Comparison of ENCODE assay signal across 8 cellular contexts in the genomic region with DNA sequence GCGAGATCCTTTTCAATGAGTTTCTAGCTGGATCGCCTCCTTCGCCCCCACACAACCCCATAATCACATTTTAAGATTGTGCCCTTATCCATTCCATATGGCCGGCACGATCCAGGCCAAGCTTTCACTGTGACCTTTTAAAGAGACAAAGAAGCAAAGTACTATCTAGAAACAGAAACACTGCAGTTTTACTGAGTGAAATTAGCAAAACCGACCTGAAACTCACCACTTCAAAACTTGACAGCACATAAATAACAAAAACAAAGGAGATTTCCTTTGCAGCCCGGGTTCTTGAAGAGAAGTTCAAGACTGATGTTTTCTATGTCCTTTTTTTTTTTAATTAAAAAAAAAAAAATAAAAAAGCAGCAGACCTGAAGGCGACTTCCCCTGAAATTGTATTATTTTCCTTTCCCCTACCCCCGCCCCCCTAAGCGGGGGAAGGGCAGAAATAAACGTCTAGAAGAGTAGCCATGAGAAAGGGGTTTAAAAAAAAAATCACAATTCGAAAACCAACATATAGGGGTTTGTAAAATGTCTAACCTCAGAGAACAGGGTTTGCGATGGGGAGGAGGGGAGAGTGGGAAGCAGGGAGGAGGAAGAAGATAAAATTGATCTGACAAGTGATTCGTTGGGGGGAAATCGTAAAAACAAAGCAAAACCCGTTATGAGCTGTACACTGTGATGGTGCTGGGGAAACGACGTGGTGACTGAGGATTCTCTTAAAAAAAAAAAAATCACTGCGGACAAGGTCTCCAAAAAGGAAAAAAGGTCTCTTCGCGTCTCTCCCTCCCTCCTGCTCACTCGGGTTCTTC. TPM values are rescaled to one million over a fixed set of nuclear protein-coding genes. Genes with fewer than 3 reads are reported as not detected.
A peak's percentile ranks its signal among the peaks of the same experiment; 100 is the strongest.
DNase-seq lines count a peak whose midpoint lies in the region; ATAC-seq and TF ChIP-seq lines count a peak whose summit lies in the region.

No MANE protein-coding gene starts in this region.

- TF ChIP-seq CTCF in GM23338 (conservative IDR thresholded peaks at IDR 0.05; ENCODE audit: low read depth in 2 of 2): no peak
- no peak for TF ChIP-seq CTCF in activated B cell treated with CpG ODN at 0.5 μM for 24 hours (IDR thresholded peaks at IDR 0.05)
- no peak for TF ChIP-seq CTCF in epithelial cell of esophagus (IDR thresholded peaks at IDR 0.05; ENCODE audit: insufficient read depth, low read depth, low read length, missing control alignments)
- no peak for TF ChIP-seq CTCF in mesothelial cell of epicardium (IDR thresholded peaks at IDR 0.05; ENCODE audit: unreplicated experiment)

- no peak overlapping the region for H3K27ac Mint-ChIP-seq in GM23338
- H3K27ac Mint-ChIP-seq in activated B cell treated with CpG ODN at 0.5 μM for 24 hours: peak overlapping the region; percentile 86
- peak overlapping the region; percentile 95 for H3K27ac Mint-ChIP-seq in mesothelial cell of epicardium

- H3K4me1 Mint-ChIP-seq in GM23338 (peaks cover 35% of the 10 kb centered on the region), activated B cell treated with CpG ODN at 0.5 μM for 24 hours (peaks cover 36% of the 10 kb centered on the region), mesothelial cell of epicardium (peaks cover 54% of the 10 kb centered on the region)

- DNase-seq in NCI-H187 treated with DMSO at 0.1 percent for 48 hours (lab: John Stamatoyannopoulos, UW) (peak; percentile 5), NCI-H187 (lab: John Stamatoyannopoulos, UW) (no peak), GM23338 (ENCODE audit: low spot score) (peak; percentile 72), activated B cell treated with CpG ODN at 0.5 μM for 24 hours (peak; percentile 22), epithelial cell of esophagus (ENCODE audit: low read depth) (peak; percentile 58), mesothelial cell of epicardium (ENCODE audit: low spot score in 2 of 2, unreplicated experiment in 2 of 2) (peak in 1 of 2 experiments; percentile 39), superior temporal gyrus (ENCODE audit: extremely low spot score) (peak; percentile 84)

- no peak overlapping the region for H2AFZ ChIP-seq in GM23338

- intact Hi-C loops in activated B cell treated with CpG ODN at 0.5 μM for 24 hours (cut with micrococcal nuclease): loop anchor here (5.0 to 10.0 kb wide), 4 partner anchors 199 to 1521 kb away; partner anchors contain the start of genes RAB5A and TBC1D5

- no peak overlapping the region for H3K27ac ChIP-seq in GM23338 (ENCODE audit: low read depth)
- peak overlapping the region; percentile 75 for H3K27ac ChIP-seq in KOPT-K1 (ENCODE audit: low read depth, low read length, poor library complexity, severe bottlenecking)

- H4K20me1 ChIP-seq in GM23338 (replicated peaks; ENCODE audit: insufficient read depth): no peaks in the 10 kb centered on the region; the same call in 1 of the 2 replicates

- H3K36me3 Mint-ChIP-seq in GM23338 (ENCODE audit: low read depth) (0 out of 3 replicates have a peak, but pooled peaks cover 3% of the 10 kb centered on the region), activated B cell treated with CpG ODN at 0.5 μM for 24 hours (ENCODE audit: low read depth) (peaks cover 18% of the 10 kb centered on the region), mesothelial cell of epicardium (peaks cover 12% of the 10 kb centered on the region)

- ATAC-seq in GM23338 (peak; percentile 7; the same call in 1 of the 3 replicates), activated B cell treated with CpG ODN at 0.5 μM for 24 hours (ENCODE audit: low read depth) (peak; percentile 16)

- H3K9me3 Mint-ChIP-seq in GM23338 (no peaks in the 10 kb centered on the region), activated B cell treated with CpG ODN at 0.5 μM for 24 hours (no peaks in the 10 kb centered on the region), mesothelial cell of epicardium (peaks cover 4% of the 10 kb centered on the region)

- H3K27me3 Mint-ChIP-seq in GM23338 (ENCODE audit: insufficient read depth, low read depth, poor library complexity) (peaks cover 4% of the 10 kb centered on the region), activated B cell treated with CpG ODN at 0.5 μM for 24 hours (no peaks in the 10 kb centered on the region), mesothelial cell of epicardium (ENCODE audit: low read depth) (no peaks in the 10 kb centered on the region)

- H3K27me3 ChIP-seq in GM23338 (ENCODE audit: insufficient read depth): peaks cover 16% of the 10 kb centered on the region

- H3K4me3 Mint-ChIP-seq in GM23338 (peak overlapping the region; percentile 96), activated B cell treated with CpG ODN at 0.5 μM for 24 hours (peak overlapping the region; percentile 91), mesothelial cell of epicardium (peak overlapping the region; percentile 85)

- peak overlapping the region; percentile 97 for H3K4me2 ChIP-seq in GM23338

- H3K4me1 ChIP-seq in GM23338 (ENCODE audit: insufficient read depth): peaks cover 35% of the 10 kb centered on the region

- POLR2A ChIA-PET in activated B cell treated with CpG ODN at 0.5 μM for 24 hours (lab: Charles Lee): interaction anchor here (0.7 to 1.4 kb wide), 9 partner anchors 10 to 89 kb away, joined by 3 to 6 read pairs (median 4); no protein-coding TSS in a partner anchor

- H3K4me3 ChIP-seq in GM23338: peak overlapping the region; percentile 81
- H3K4me3 ChIP-seq in epithelial cell of esophagus (ENCODE audit: low read length): peak overlapping the region; percentile 78

- H3K79me2 ChIP-seq in GM23338 (replicated peaks; ENCODE audit: insufficient read depth): peaks cover 33% of the 10 kb centered on the region

- H3K9me3 ChIP-seq in KOPT-K1 (ENCODE audit: insufficient read depth, low read length, poor library complexity, severe bottlenecking): no peaks in the 10 kb centered on the region

- CTCF ChIA-PET in activated B cell treated with CpG ODN at 0.5 μM for 24 hours (lab: Charles Lee): interaction anchor here (0.9 to 1.1 kb wide), 2 partner anchors 21 to 335 kb away, joined by 3 to 4 read pairs; no protein-coding TSS in a partner anchor

- no peaks in the 10 kb centered on the region for H3F3A ChIP-seq in GM23338 (replicated peaks; ENCODE audit: low read depth)

- no peaks in the 10 kb centered on the region for H3K9me2 ChIP-seq in GM23338 (ENCODE audit: insufficient read depth)

- no peaks in the 10 kb centered on the region for H3K36me3 ChIP-seq in GM23338 (ENCODE audit: insufficient read depth)
- H3K36me3 ChIP-seq in KOPT-K1 (ENCODE audit: insufficient read depth, low read length): peaks cover 23% of the 10 kb centered on the region

TF ChIP-seq in GM23338, 12 proteins besides CTCF, POLR2A, EP300 and RAD21:
- TF ChIP-seq NANOG (IDR thresholded peaks at IDR 0.05; ENCODE audit: borderline replicate concordance): no peak
- no peak for TF ChIP-seq ZNF331 (CRISPR knock-in tag; IDR thresholded peaks at IDR 0.05; ENCODE audit: low read depth)
- TF ChIP-seq STAT1 (IDR thresholded peaks at IDR 0.05; ENCODE audit: unreplicated experiment): no peak

RNA-seq across cellular contexts. Expression of gene SATB1, which starts 1.5 kb away (rescaled TPM):
- total RNA-seq in GM23338 (2014; rRNA removed; shearing (Covaris generic)): 26.8 and 28.9 TPM in 2 replicates
- 17.0 and 17.4 TPM in 2 replicates for polyA plus RNA-seq in GM23338 (2016; fragmentation: Nextera tagmentation; extraction: Ambion mirVana)
- total RNA-seq in activated B cell treated with CpG ODN at 0.5 μM for 24 hours (23.0 and 30.8 TPM in 2 replicates), mesothelial cell of epicardium (72.6 to 81.4 TPM (median 76.7 TPM) in 3 replicates)

Comparison
In these comparisons a context has a peak if more than half of its experiments do, and no peak if none do; other contexts are left out.
1. DNase-seq: peak in NCI-H187 treated with DMSO at 0.1 percent for 48 hours (single experiment), GM23338 (single experiment), activated B cell treated with CpG ODN at 0.5 μM for 24 hours (single experiment), epithelial cell of esophagus (single experiment) and superior temporal gyrus (single experiment); none in NCI-H187 (0 of 2).
2. Peak in every context shown above with its lines, with median percentiles within 50 percentile points of each other: H3K4me3 Mint-ChIP-seq.